Comparison of ENCODE assay signal across 28 cellular contexts in the genomic region with DNA sequence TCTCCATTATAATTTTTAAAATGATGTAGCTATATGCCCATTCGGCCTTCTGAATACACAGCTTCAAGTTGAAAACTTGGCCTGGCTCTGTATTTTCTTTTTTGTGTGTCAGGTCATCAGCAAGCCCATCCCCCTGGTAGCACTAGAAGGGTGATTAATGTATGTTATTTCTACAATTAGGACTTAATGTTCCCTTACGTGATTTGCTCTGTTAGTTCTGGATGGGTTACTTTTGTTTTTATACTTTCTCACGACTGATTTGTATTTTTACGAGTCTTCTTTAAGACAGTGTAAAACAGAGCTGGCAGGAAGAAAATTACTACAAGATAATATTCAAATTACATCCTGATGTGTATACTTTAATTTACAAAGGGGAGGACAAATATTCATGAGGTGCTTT.
DNase-seq lines count a peak whose midpoint lies in the region; ATAC-seq and TF ChIP-seq lines count a peak whose summit lies in the region.
"Had no signal": no experiment of that assay in that cellular context is flagged by ENCODE, and none has a peak within 500 bp of the region (broad histone marks: within the 10 kb centered on the region; RNA-seq: fewer than 3 reads in every experiment).

No MANE protein-coding gene starts in this region.

- H3K4me1 Mint-ChIP-seq in osteocyte (ENCODE audit: unreplicated experiment), result peaks cover 63% of the 10 kb centered on the region
- H3K4me1 Mint-ChIP-seq: activated B cell treated with CpG ODN at 0.5 μM for 24 hours; activated naive CD4-positive, alpha-beta T cell treated with anti-CD3 and anti-CD28 coated beads, Interleukin-2, amount 10 ng/mL, durations not matched to agents 7 days and 5 days; stimulated activated effector memory CD8-positive, alpha-beta T cell treated with anti-CD3 and anti-CD28 coated beads, Interleukin-12 subunit alpha, Interleukin-12 subunit beta, amount 100 ng/mL, for 72 hours; T-cell had no signal

- no peak for TF ChIP-seq CTCF in LNCaP clone FGC (IDR thresholded peaks at IDR 0.05; ENCODE audit: control insufficient read depth, extremely low read depth, insufficient read depth)
- no peak for TF ChIP-seq CTCF in VCaP (conservative IDR thresholded peaks at IDR 0.05)
- TF ChIP-seq CTCF in osteocyte (IDR thresholded peaks at IDR 0.05), result no peak
- no peak for TF ChIP-seq CTCF in prostate gland (IDR thresholded peaks at IDR 0.05)

- no peaks in the 10 kb centered on the region for H3K36me3 ChIP-seq in prostate gland
- H3K36me3 ChIP-seq: adrenal gland; BLaER1 treated with 17β-estradiol and CSF1 and Interleukin-3, amounts not matched to agents 10 nM and 100 nM; gastrocnemius medialis; lower lobe of right lung; upper lobe of left lung had no signal

- H3K4me3 Mint-ChIP-seq in osteocyte (ENCODE audit: unreplicated experiment), result peak overlapping the region; percentile 20
- H3K4me3 Mint-ChIP-seq: activated B cell treated with CpG ODN at 0.5 μM for 24 hours; activated naive CD4-positive, alpha-beta T cell treated with anti-CD3 and anti-CD28 coated beads, Interleukin-2, amount 10 ng/mL, durations not matched to agents 7 days and 5 days; naive thymus-derived CD4-positive, alpha-beta T cell; stimulated activated effector memory CD8-positive, alpha-beta T cell treated with anti-CD3 and anti-CD28 coated beads, Interleukin-12 subunit alpha, Interleukin-12 subunit beta, amount 100 ng/mL, for 72 hours; T-cell had no signal

- H3K27me3 Mint-ChIP-seq in osteocyte (ENCODE audit: unreplicated experiment), result no peaks in the 10 kb centered on the region
- H3K27me3 Mint-ChIP-seq: activated B cell treated with CpG ODN at 0.5 μM for 24 hours; activated naive CD4-positive, alpha-beta T cell treated with anti-CD3 and anti-CD28 coated beads, Interleukin-2, amount 10 ng/mL, durations not matched to agents 7 days and 5 days; progenitor cell of endocrine pancreas; T-cell had no signal

- H3K9me3 Mint-ChIP-seq in osteocyte (ENCODE audit: unreplicated experiment), result peaks cover 6% of the 10 kb centered on the region
- H3K9me3 Mint-ChIP-seq: activated B cell treated with CpG ODN at 0.5 μM for 24 hours; activated naive CD4-positive, alpha-beta T cell treated with anti-CD3 and anti-CD28 coated beads, Interleukin-2, amount 10 ng/mL, durations not matched to agents 7 days and 5 days had no signal

- WGBS in prostate gland, result 17% methylated on average over 4 of the region's 4 CpGs

- no peak for TF ChIP-seq POLR2A in prostate gland (IDR thresholded peaks at IDR 0.05)

- H3K4me1 ChIP-seq in prostate gland (replicated peaks), result no peaks in the 10 kb centered on the region
- H3K4me1 ChIP-seq: adrenal gland; BLaER1 treated with 17β-estradiol and CSF1 and Interleukin-3, amounts not matched to agents 10 nM and 100 nM; gastrocnemius medialis; lower lobe of right lung; upper lobe of left lung had no signal

- intact Hi-C loops in prostate gland (cut with DNase I), result no loop called here
- intact Hi-C loops in cardiac septum (cut with DNase I), result no loop called here

- H3K9me3 ChIP-seq in prostate gland, result no peaks in the 10 kb centered on the region
- H3K9me3 ChIP-seq: adrenal gland; BLaER1 treated with 17β-estradiol and CSF1 and Interleukin-3, amounts not matched to agents 10 nM and 100 nM; gastrocnemius medialis; lower lobe of right lung; upper lobe of left lung had no signal

- peak overlapping the region; percentile 87 for H3K27ac ChIP-seq in VCaP
- no peak overlapping the region for H3K27ac ChIP-seq in prostate gland
- H3K27ac ChIP-seq: adrenal gland; BLaER1 treated with 17β-estradiol and CSF1 and Interleukin-3, amounts not matched to agents 10 nM and 100 nM; gastrocnemius medialis; lower lobe of right lung; upper lobe of left lung had no signal

- no peaks in the 10 kb centered on the region for H3K27me3 ChIP-seq in prostate gland (replicated peaks; ENCODE audit: insufficient read depth)
- H3K27me3 ChIP-seq: adrenal gland; BLaER1 treated with 17β-estradiol and CSF1 and Interleukin-3, amounts not matched to agents 10 nM and 100 nM; gastrocnemius medialis; upper lobe of left lung had no signal

- no peaks in the 10 kb centered on the region for H3K36me3 Mint-ChIP-seq in osteocyte (ENCODE audit: unreplicated experiment)
- H3K36me3 Mint-ChIP-seq: activated naive CD4-positive, alpha-beta T cell treated with anti-CD3 and anti-CD28 coated beads, Interleukin-2, amount 10 ng/mL, durations not matched to agents 7 days and 5 days; naive thymus-derived CD4-positive, alpha-beta T cell; stimulated activated effector memory CD8-positive, alpha-beta T cell treated with anti-CD3 and anti-CD28 coated beads, Interleukin-12 subunit alpha, Interleukin-12 subunit beta, amount 100 ng/mL, for 72 hours; T-cell had no signal

- H3K4me3 ChIP-seq in LNCaP clone FGC (ENCODE audit: low read depth, low read length) (no peak overlapping the region), prostate gland (no peak overlapping the region)
- H3K4me3 ChIP-seq: adrenal gland; BLaER1 treated with 17β-estradiol and CSF1 and Interleukin-3, amounts not matched to agents 10 nM and 100 nM; gastrocnemius medialis; lower lobe of right lung; upper lobe of left lung had no signal

- peak overlapping the region; percentile 77 for H3K27ac Mint-ChIP-seq in osteocyte (ENCODE audit: unreplicated experiment)
- H3K27ac Mint-ChIP-seq: activated B cell treated with CpG ODN at 0.5 μM for 24 hours; activated naive CD4-positive, alpha-beta T cell treated with anti-CD3 and anti-CD28 coated beads, Interleukin-2, amount 10 ng/mL, durations not matched to agents 7 days and 5 days; naive thymus-derived CD4-positive, alpha-beta T cell; progenitor cell of endocrine pancreas; stimulated activated effector memory CD8-positive, alpha-beta T cell treated with anti-CD3 and anti-CD28 coated beads, Interleukin-12 subunit alpha, Interleukin-12 subunit beta, amount 100 ng/mL, for 72 hours; T-cell had no signal

- no peak for ATAC-seq in GM21381 (IDR thresholded peaks at IDR 0.05; ENCODE audit: unreplicated experiment)
- ATAC-seq: gastrocnemius medialis; lower lobe of right lung; naive thymus-derived CD4-positive, alpha-beta T cell; stimulated activated effector memory CD8-positive, alpha-beta T cell treated with anti-CD3 and anti-CD28 coated beads, Interleukin-12 subunit alpha, Interleukin-12 subunit beta, amount 100 ng/mL, for 72 hours; T-cell had no signal

- DNase-seq in DMS79 (lab: John Stamatoyannopoulos, UW), result peak; percentile 72
- DNase-seq in LNCaP clone FGC (ENCODE audit: low read depth), result peak; percentile 58
- DNase-seq in osteocyte (ENCODE audit: extremely low spot score, unreplicated experiment), result no peak
- DNase-seq in prostate gland (ENCODE audit: low spot score), result no peak
- DNase-seq in cardiac septum (ENCODE audit: low spot score), result no peak
- DNase-seq: activated B cell treated with CpG ODN at 0.5 μM for 24 hours; activated CD4-positive, alpha-beta T cell treated with anti-CD3 and anti-CD28 coated beads, Interleukin-2, amount 50 U/mL, for 48 hours; activated naive CD4-positive, alpha-beta T cell treated with anti-CD3 and anti-CD28 coated beads, Interleukin-2, amount 10 ng/mL, durations not matched to agents 7 days and 5 days; adrenal gland; COR-L47; dermis blood vessel endothelial cell; gastrocnemius medialis; IMR-90; lower lobe of right lung; naive thymus-derived CD4-positive, alpha-beta T cell; NCI-H1048; NCI-H2029; NCI-H2227 treated with DMSO at 0.1 percent for 48 hours; NCI-H82; RPMI8226; stimulated activated CD4-positive, alpha-beta T cell treated with anti-CD3 and anti-CD28 coated beads, Interleukin-15, amount 100 ng/mL, for 24 hours; T-cell; upper lobe of left lung had no signal

Comparison
In these comparisons a context has a peak if more than half of its experiments do, and no peak if none do; other contexts are left out.
1. DNase-seq: peak in DMS79 (single experiment) and LNCaP clone FGC (single experiment); none in osteocyte (single experiment), prostate gland (single experiment) and cardiac septum (single experiment).